1 cellular context compared by ENCODE assay signal in genomic region chr1:31181515-31182343, GRCh38.
A peak's percentile ranks its signal among the peaks of the same experiment; 100 is the strongest.
TF ChIP-seq lines count a peak whose summit lies in the region.

No MANE protein-coding gene starts in this region.

TF ChIP-seq in K562, 482 proteins besides CTCF, POLR2A, EP300 and RAD21 (continued from another document):
- TF ChIP-seq ZNF609 (CRISPR knock-in tag; IDR thresholded peaks at IDR 0.05; ENCODE audit: borderline replicate concordance) (peak; percentile 77; the same call in 1 of the 2 replicates), SPI1 (IDR thresholded peaks at IDR 0.05; ENCODE audit: borderline replicate concordance, low read depth, low read length) (no peak), MTA3 (IDR thresholded peaks at IDR 0.05; ENCODE audit: borderline replicate concordance) (peak; percentile 49; the same call in 1 of the 2 replicates), KDM5B (IDR thresholded peaks at IDR 0.05; ENCODE audit: insufficient replicate concordance, low read depth, low read length) (peak; percentile 8), HNRNPK (IDR thresholded peaks at IDR 0.05; ENCODE audit: low read depth, low read length, poor library complexity, severe bottlenecking) (no peak), ZEB2 (IDR thresholded peaks at IDR 0.05) (no peak), SREBF1 (IDR thresholded peaks at IDR 0.05; ENCODE audit: borderline replicate concordance, low read depth, low read length) (no peak), PPARD (CRISPR knock-in tag; IDR thresholded peaks at IDR 0.05) (no peak), RCOR1 (IDR thresholded peaks at IDR 0.05; ENCODE audit: borderline replicate concordance in 1 of 2, low read depth in 2 of 2, low read length in 2 of 2) (peak in 1 of 2 experiments; percentile 30; a peak in 1 of 4 replicates), ZBTB9 (CRISPR knock-in tag; IDR thresholded peaks at IDR 0.05) (no peak), ZKSCAN1 (IDR thresholded peaks at IDR 0.05; ENCODE audit: low read depth, low read length) (no peak; the same call in 1 of the 2 replicates), COPS2 (conservative IDR thresholded peaks at IDR 0.05) (no peak), CREB5 (CRISPR knock-in tag; IDR thresholded peaks at IDR 0.05) (no peak), CBFA2T2 (conservative IDR thresholded peaks at IDR 0.05) (peak; percentile 5; the same call in 1 of the 2 replicates), ZNF12 (CRISPR knock-in tag; IDR thresholded peaks at IDR 0.05) (0 out of 2 replicates have a peak, but pooled peaks have one; percentile 9), ZNF431 (CRISPR knock-in tag; IDR thresholded peaks at IDR 0.05) (no peak; the same call in 1 of the 2 replicates), ZSCAN29 (IDR thresholded peaks at IDR 0.05) (0 out of 2 replicates have a peak, but pooled peaks have one; percentile 38), WHSC1 (IDR thresholded peaks at IDR 0.05; ENCODE audit: low read length) (no peak), RERE (CRISPR knock-in tag; IDR thresholded peaks at IDR 0.05; ENCODE audit: borderline replicate concordance) (no peak), MXI1 (IDR thresholded peaks at IDR 0.05; ENCODE audit: low read depth, low read length) (0 out of 2 replicates have a peak, but pooled peaks have one; percentile 67), FOSL1 (tag; conservative IDR thresholded peaks at IDR 0.05) (no peak), RUNX1 (IDR thresholded peaks at IDR 0.05; ENCODE audit: low read depth) (no peak), XRCC5 (IDR thresholded peaks at IDR 0.05; ENCODE audit: low read depth, low read length) (peak; percentile 84), MTA2 (IDR thresholded peaks at IDR 0.05; ENCODE audit: low read depth) (no peak), PTBP1 (IDR thresholded peaks at IDR 0.05; ENCODE audit: low read depth, low read length) (no peak), PHF8 (IDR thresholded peaks at IDR 0.05; ENCODE audit: borderline replicate concordance, low read length) (peak; percentile 5; the same call in 1 of the 2 replicates), NR2C2 (CRISPR knock-in tag; IDR thresholded peaks at IDR 0.05) (peak; percentile 76), NR2C2 (tag; IDR thresholded peaks at IDR 0.05) (no peak), MLX (CRISPR knock-in tag; conservative IDR thresholded peaks at IDR 0.05) (peak in 1 of 2 experiments; percentile 88; a peak in 1 of 4 replicates), ZNF133 (CRISPR knock-in tag; IDR thresholded peaks at IDR 0.05) (no peak), TARDBP (IDR thresholded peaks at IDR 0.05) (no peak), MYBL2 (IDR thresholded peaks at IDR 0.05; ENCODE audit: low read depth) (no peak), MYBL2 (CRISPR knock-in tag; IDR thresholded peaks at IDR 0.05; ENCODE audit: borderline replicate concordance) (no peak), ZNF280A (IDR thresholded peaks at IDR 0.05; ENCODE audit: low read depth, partially characterized antibody) (no peak), ESRRB (CRISPR knock-in tag; IDR thresholded peaks at IDR 0.05; ENCODE audit: borderline replicate concordance) (no peak)
